ENCODE assay signal across 8 cellular contexts in genomic region chr20:50111120-50111828, GRCh38. TPM values are rescaled to one million over a fixed set of nuclear protein-coding genes. Genes with fewer than 3 reads are reported as not detected.
DNase-seq lines count a peak whose midpoint lies in the region; ATAC-seq and TF ChIP-seq lines count a peak whose summit lies in the region.

No MANE protein-coding gene starts in this region.

- no peak for TF ChIP-seq CTCF in glutamatergic neuron (IDR thresholded peaks at IDR 0.05; ENCODE audit: partially characterized antibody, unreplicated experiment)

- peak; percentile 15 for ATAC-seq in activated CD8-positive, alpha-beta memory T cell treated with anti-CD3 and anti-CD28 coated beads, Interleukin-2, amount 10 ng/mL, durations not matched to agents 7 days and 5 days

- H3K27ac Mint-ChIP-seq in activated CD8-positive, alpha-beta memory T cell treated with anti-CD3 and anti-CD28 coated beads, Interleukin-2, amount 10 ng/mL, durations not matched to agents 7 days and 5 days, result peak overlapping the region; percentile 98
- H3K27ac Mint-ChIP-seq in glutamatergic neuron (ENCODE audit: unreplicated experiment), result peak overlapping the region; percentile 85

- H3K36me3 Mint-ChIP-seq in activated CD8-positive, alpha-beta memory T cell treated with anti-CD3 and anti-CD28 coated beads, Interleukin-2, amount 10 ng/mL, durations not matched to agents 7 days and 5 days, result peaks cover 34% of the 10 kb centered on the region
- no peaks in the 10 kb centered on the region for H3K36me3 Mint-ChIP-seq in glutamatergic neuron (ENCODE audit: unreplicated experiment)

- no peaks in the 10 kb centered on the region for H3K27me3 Mint-ChIP-seq in activated CD8-positive, alpha-beta memory T cell treated with anti-CD3 and anti-CD28 coated beads, Interleukin-2, amount 10 ng/mL, durations not matched to agents 7 days and 5 days
- H3K27me3 Mint-ChIP-seq in glutamatergic neuron (ENCODE audit: unreplicated experiment), result no peaks in the 10 kb centered on the region

- H3K4me1 Mint-ChIP-seq in activated CD8-positive, alpha-beta memory T cell treated with anti-CD3 and anti-CD28 coated beads, Interleukin-2, amount 10 ng/mL, durations not matched to agents 7 days and 5 days, result peaks cover 81% of the 10 kb centered on the region
- H3K4me1 Mint-ChIP-seq in glutamatergic neuron (ENCODE audit: low read depth, unreplicated experiment), result peaks cover 57% of the 10 kb centered on the region

- in situ Hi-C loops in ACHN (cut with HindIII; ENCODE audit: low pct_ligation_motif_present, low pct_unique_long_range_greater_than_20kb, low sequenced_read_pairs), result no loop called here

- no peaks in the 10 kb centered on the region for H3K9me3 Mint-ChIP-seq in activated CD8-positive, alpha-beta memory T cell treated with anti-CD3 and anti-CD28 coated beads, Interleukin-2, amount 10 ng/mL, durations not matched to agents 7 days and 5 days (ENCODE audit: low read depth)
- H3K9me3 Mint-ChIP-seq in glutamatergic neuron (ENCODE audit: unreplicated experiment), result peaks cover 4% of the 10 kb centered on the region

- CTCF ChIA-PET in activated CD8-positive, alpha-beta memory T cell treated with anti-CD3 and anti-CD28 coated beads, Interleukin-2, amount 10 ng/mL, durations not matched to agents 7 days and 5 days (lab: Charles Lee), result interaction anchor here (0.7 to 6.2 kb wide), 7 partner anchors 10 to 132 kb away, joined by 3 to 22 read pairs (median 5); partner anchors contain the start of gene PEDS1

- peak overlapping the region; percentile 89 for H3K4me3 Mint-ChIP-seq in activated CD8-positive, alpha-beta memory T cell treated with anti-CD3 and anti-CD28 coated beads, Interleukin-2, amount 10 ng/mL, durations not matched to agents 7 days and 5 days
- peak overlapping the region; percentile 97 for H3K4me3 Mint-ChIP-seq in glutamatergic neuron (ENCODE audit: unreplicated experiment)

- DNase-seq in activated CD8-positive, alpha-beta memory T cell treated with anti-CD3 and anti-CD28 coated beads, Interleukin-2, amount 10 ng/mL, durations not matched to agents 7 days and 5 days, result peak; percentile 85
- DNase-seq in activated CD8-positive, alpha-beta memory T cell treated with anti-CD3 and anti-CD28 coated beads for 24 hours, result no peak
- DNase-seq in activated T-cell treated with anti-CD3 and anti-CD28 coated beads for 4 hours (peak; percentile 21), glutamatergic neuron (no peak), ACHN (no peak), DMS79 treated with DMSO at 0.1 percent for 48 hours (lab: John Stamatoyannopoulos, UW) (no peak), NCI-H82 (lab: John Stamatoyannopoulos, UW) (no peak)
- peak; percentile 32 to 46 for DNase-seq in stimulated activated CD4-positive, alpha-beta T cell treated with anti-CD3 and anti-CD28 coated beads, Interleukin-15, amount 100 ng/mL, for 48 hours (ENCODE audit: low read depth in 2 of 2)

RNA-seq across cellular contexts. Expression of gene UBE2V1, which starts 1.7 kb away (rescaled TPM):
- total RNA-seq in activated CD8-positive, alpha-beta memory T cell treated with anti-CD3 and anti-CD28 coated beads, Interleukin-2, amount 10 ng/mL, durations not matched to agents 7 days and 5 days, result 100 to 1,000 TPM; 140 to 158 TPM
- total RNA-seq in glutamatergic neuron (ENCODE audit: unreplicated experiment), result 149 TPM

RNA-seq across cellular contexts. Expression of gene PEDS1, which starts 42.2 kb away (rescaled TPM):
- total RNA-seq in activated CD8-positive, alpha-beta memory T cell treated with anti-CD3 and anti-CD28 coated beads, Interleukin-2, amount 10 ng/mL, durations not matched to agents 7 days and 5 days, result 10 to 100 TPM; 24.2 to 25.4 TPM
- total RNA-seq in glutamatergic neuron (ENCODE audit: unreplicated experiment), result 29.3 TPM

Comparison
In these comparisons a context has a peak if more than half of its experiments do, and no peak if none do; other contexts are left out.
1. DNase-seq: peak in activated CD8-positive, alpha-beta memory T cell treated with anti-CD3 and anti-CD28 coated beads, Interleukin-2, amount 10 ng/mL, durations not matched to agents 7 days and 5 days (single experiment), activated T-cell treated with anti-CD3 and anti-CD28 coated beads for 4 hours (single experiment) and stimulated activated CD4-positive, alpha-beta T cell treated with anti-CD3 and anti-CD28 coated beads, Interleukin-15, amount 100 ng/mL, for 48 hours (2 of 2); none in activated CD8-positive, alpha-beta memory T cell treated with anti-CD3 and anti-CD28 coated beads for 24 hours (single experiment), glutamatergic neuron (single experiment), ACHN (single experiment), DMS79 treated with DMSO at 0.1 percent for 48 hours (single experiment) and NCI-H82 (single experiment).